Comparison of ENCODE assay signal across 18 cellular contexts in the genomic region with DNA sequence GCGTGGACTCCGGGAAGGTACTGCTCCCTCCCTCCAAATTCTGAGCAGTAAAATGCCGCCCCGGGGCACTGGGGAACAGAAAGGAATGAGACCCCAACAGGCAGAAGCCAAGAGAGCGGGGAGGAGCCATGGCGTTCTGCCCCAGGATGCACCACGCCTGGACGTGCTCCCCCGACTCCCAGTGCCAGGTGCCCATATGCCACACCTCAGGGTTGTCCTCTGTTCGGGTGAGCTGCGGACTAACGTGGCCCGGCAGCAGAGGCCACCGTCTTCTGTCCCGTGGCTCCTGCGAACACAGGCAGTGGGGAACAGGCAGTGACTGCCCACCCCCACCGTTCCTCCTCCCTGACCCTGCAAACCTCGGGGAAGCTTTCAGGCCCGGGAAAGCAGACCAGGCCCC. TPM values are rescaled to one million over a fixed set of nuclear protein-coding genes. Genes with fewer than 3 reads are reported as not detected.
A peak's percentile ranks its signal among the peaks of the same experiment; 100 is the strongest.
DNase-seq lines count a peak whose midpoint lies in the region; FAIRE-seq and TF ChIP-seq lines count a peak whose summit lies in the region.
"Had no signal": no experiment of that assay in that cellular context is flagged by ENCODE, and none has a peak within 500 bp of the region (broad histone marks: within the 10 kb centered on the region; RNA-seq: fewer than 3 reads in every experiment).

No MANE protein-coding gene starts in this region.

- no peak overlapping the region for H3K4me3 ChIP-seq in kidney (ENCODE audit: low read length in 2 of 2)
- H3K4me3 ChIP-seq: HAP-1 had no signal

- H3K9me3 ChIP-seq in kidney (ENCODE audit: control insufficient read depth in 1 of 2, low read length in 2 of 2), result no peaks in the 10 kb centered on the region
- H3K9me3 ChIP-seq: HAP-1, SK-N-SH had no signal

- peaks cover 37% of the 10 kb centered on the region for H3K36me3 Mint-ChIP-seq in activated CD4-positive, alpha-beta T cell treated with anti-CD3 and anti-CD28 coated beads, Interleukin-2, amount 10 ng/mL, durations not matched to agents 7 days and 5 days (ENCODE audit: low read depth)
- H3K36me3 Mint-ChIP-seq in activated CD4-positive, alpha-beta T cell treated with anti-CD3 and anti-CD28 coated beads, Interleukin-2, amount 10 ng/mL, durations not matched to agents 24 days and 14 days (ENCODE audit: low read depth), result peaks cover 56% of the 10 kb centered on the region

- peaks cover 20 to 27% of the 10 kb centered on the region in 2 donors for H3K36me3 ChIP-seq in kidney (ENCODE audit: control insufficient read depth in 1 of 2, insufficient read depth in 2 of 2, low read length in 2 of 2)

- peaks cover 25% of the 10 kb centered on the region for H3K4me1 Mint-ChIP-seq in activated CD4-positive, alpha-beta T cell treated with anti-CD3 and anti-CD28 coated beads, Interleukin-2, amount 10 ng/mL, durations not matched to agents 7 days and 5 days
- H3K4me1 Mint-ChIP-seq in activated CD4-positive, alpha-beta T cell treated with anti-CD3 and anti-CD28 coated beads, Interleukin-2, amount 10 ng/mL, durations not matched to agents 24 days and 14 days, result peaks cover 11% of the 10 kb centered on the region

- H3K4me1 ChIP-seq in kidney (ENCODE audit: control insufficient read depth in 1 of 2, insufficient read depth in 1 of 2, low read depth in 1 of 2, low read length in 2 of 2), result peaks cover 3 to 14% of the 10 kb centered on the region in 2 donors

- TF ChIP-seq CTCF in kidney (IDR thresholded peaks at IDR 0.05; ENCODE audit: borderline replicate concordance, extremely low read depth, insufficient read depth), result no peak

- intact Hi-C loops in activated CD4-positive, alpha-beta T cell treated with anti-CD3 and anti-CD28 coated beads, Interleukin-2, amount 10 ng/mL, durations not matched to agents 24 days and 14 days (cut with micrococcal nuclease), result no loop called here
- intact Hi-C loops in kidney (cut with DNase I), result loop anchor here (10.0 kb wide), 1 partner anchor 146 kb away; no protein-coding TSS in a partner anchor

- H3K4me3 Mint-ChIP-seq in activated CD4-positive, alpha-beta T cell treated with anti-CD3 and anti-CD28 coated beads, Interleukin-2, amount 10 ng/mL, durations not matched to agents 7 days and 5 days, result no peak overlapping the region
- H3K4me3 Mint-ChIP-seq in activated CD4-positive, alpha-beta T cell treated with anti-CD3 and anti-CD28 coated beads, Interleukin-2, amount 10 ng/mL, durations not matched to agents 24 days and 14 days, result no peak overlapping the region
- H3K4me3 Mint-ChIP-seq: T-helper 2 cell treated with Interferon-gamma antibody and Interleukin-4, amounts not matched to agents 5 μg/mL and 100 μg/mL, for 36 hours had no signal

- no peak overlapping the region for H3K27ac ChIP-seq in kidney (ENCODE audit: low read depth in 2 of 2, low read length in 2 of 2)

- no peak overlapping the region for H3K9ac ChIP-seq in kidney (ENCODE audit: low read length in 2 of 2)
- H3K9ac ChIP-seq: SK-N-SH had no signal

- no peaks in the 10 kb centered on the region for H3K27me3 Mint-ChIP-seq in activated CD4-positive, alpha-beta T cell treated with anti-CD3 and anti-CD28 coated beads, Interleukin-2, amount 10 ng/mL, durations not matched to agents 7 days and 5 days
- H3K27me3 Mint-ChIP-seq in activated CD4-positive, alpha-beta T cell treated with anti-CD3 and anti-CD28 coated beads, Interleukin-2, amount 10 ng/mL, durations not matched to agents 24 days and 14 days, result no peaks in the 10 kb centered on the region

- no peak overlapping the region for H3K27ac Mint-ChIP-seq in activated CD4-positive, alpha-beta T cell treated with anti-CD3 and anti-CD28 coated beads, Interleukin-2, amount 10 ng/mL, durations not matched to agents 7 days and 5 days
- H3K27ac Mint-ChIP-seq in activated CD4-positive, alpha-beta T cell treated with anti-CD3 and anti-CD28 coated beads, Interleukin-2, amount 10 ng/mL, durations not matched to agents 24 days and 14 days, result no peak overlapping the region
- H3K27ac Mint-ChIP-seq: T-helper 2 cell treated with Interferon-gamma antibody and Interleukin-4, amounts not matched to agents 5 μg/mL and 100 μg/mL, for 36 hours had no signal

- POLR2A ChIA-PET in activated CD4-positive, alpha-beta T cell treated with anti-CD3 and anti-CD28 coated beads, Interleukin-2, amount 10 ng/mL, durations not matched to agents 7 days and 5 days (lab: Charles Lee), result no interaction called here

- CTCF ChIA-PET in activated CD4-positive, alpha-beta T cell treated with anti-CD3 and anti-CD28 coated beads, Interleukin-2, amount 10 ng/mL, durations not matched to agents 7 days and 5 days (lab: Charles Lee), result interaction anchor here (1.1 to 2.0 kb wide), 3 partner anchors 11 to 145 kb away, joined by 3 to 9 read pairs (median 6); no protein-coding TSS in a partner anchor

- DNase-seq in activated CD4-positive, alpha-beta T cell treated with anti-CD3 and anti-CD28 coated beads, Interleukin-2, amount 10 ng/mL, durations not matched to agents 7 days and 5 days, result peak; percentile 3
- DNase-seq in activated CD4-positive, alpha-beta T cell treated with anti-CD3 and anti-CD28 coated beads, Interleukin-2, amount 10 ng/mL, durations not matched to agents 24 days and 14 days, result no peak
- DNase-seq in kidney (peak; percentile 46), urothelium cell line (ENCODE audit: low spot score) (no peak)
- DNase-seq: 8988T; activated gamma-delta T cell treated with Interleukin-2 at 50 U/mL for 16 hours; central memory CD4-positive, alpha-beta T cell; DMS79; NCI-H1105; NCI-H2107; NCI-H510A; NK-92 treated with Interleukin-12 subunit alpha and Interleukin-12 subunit beta, amount 100 ng/mL, for 24 hours; nucleus accumbens; SK-N-SH had no signal

- no peaks in the 10 kb centered on the region for H3K9me3 Mint-ChIP-seq in activated CD4-positive, alpha-beta T cell treated with anti-CD3 and anti-CD28 coated beads, Interleukin-2, amount 10 ng/mL, durations not matched to agents 7 days and 5 days
- no peaks in the 10 kb centered on the region for H3K9me3 Mint-ChIP-seq in activated CD4-positive, alpha-beta T cell treated with anti-CD3 and anti-CD28 coated beads, Interleukin-2, amount 10 ng/mL, durations not matched to agents 24 days and 14 days
- H3K9me3 Mint-ChIP-seq: T-helper 2 cell treated with Interferon-gamma antibody and Interleukin-4, amounts not matched to agents 5 μg/mL and 100 μg/mL, for 36 hours had no signal

- FAIRE-seq in kidney (lab: Jason Lieb, UNC) (no peak), urothelium cell line (lab: Jason Lieb, UNC) (no peak)
- FAIRE-seq: frontal cortex, keratinocyte had no signal

RNA-seq across cellular contexts. Expression of a gene that starts 4.8 kb away (rescaled TPM):
- total RNA-seq in activated CD4-positive, alpha-beta T cell treated with anti-CD3 and anti-CD28 coated beads, Interleukin-2, amount 10 ng/mL, durations not matched to agents 7 days and 5 days, result 10 to 100 TPM; 14.2 to 17.3 TPM
- 27.4 and 28.8 TPM in 2 replicates for total RNA-seq in activated CD4-positive, alpha-beta T cell treated with anti-CD3 and anti-CD28 coated beads, Interleukin-2, amount 10 ng/mL, durations not matched to agents 24 days and 14 days
- total RNA-seq in kidney, result 17.3 TPM
- 16.8 TPM for polyA plus RNA-seq in kidney (ENCODE audit: insufficient read depth, low read depth, low replicate concordance)

RNA-seq across cellular contexts. Expression of a gene that starts 16.7 kb away (rescaled TPM):
- total RNA-seq in activated CD4-positive, alpha-beta T cell treated with anti-CD3 and anti-CD28 coated beads, Interleukin-2, amount 10 ng/mL, durations not matched to agents 7 days and 5 days, result 10 to 100 TPM; 25.6 to 27.2 TPM
- total RNA-seq in activated CD4-positive, alpha-beta T cell treated with anti-CD3 and anti-CD28 coated beads, Interleukin-2, amount 10 ng/mL, durations not matched to agents 24 days and 14 days, result 39.5 and 45.0 TPM in 2 replicates
- total RNA-seq in kidney, result 32.7 TPM
- 24.6 TPM for polyA plus RNA-seq in kidney (ENCODE audit: insufficient read depth, low read depth, low replicate concordance)

RNA-seq across cellular contexts. Expression of a gene that starts 16.8 kb away (rescaled TPM):
- 1,000 to 10,000 TPM; 1,880 to 1,928 TPM for total RNA-seq in activated CD4-positive, alpha-beta T cell treated with anti-CD3 and anti-CD28 coated beads, Interleukin-2, amount 10 ng/mL, durations not matched to agents 7 days and 5 days
- total RNA-seq in activated CD4-positive, alpha-beta T cell treated with anti-CD3 and anti-CD28 coated beads, Interleukin-2, amount 10 ng/mL, durations not matched to agents 24 days and 14 days, result 2,650 and 2,658 TPM in 2 replicates
- total RNA-seq in kidney, result 1,502 TPM
- 2,097 TPM for polyA plus RNA-seq in kidney (ENCODE audit: insufficient read depth, low read depth, low replicate concordance)

RNA-seq across cellular contexts. Expression of a gene that starts 25.1 kb away (rescaled TPM):
- 10 to 100 TPM; 39.4 to 48.9 TPM for total RNA-seq in activated CD4-positive, alpha-beta T cell treated with anti-CD3 and anti-CD28 coated beads, Interleukin-2, amount 10 ng/mL, durations not matched to agents 7 days and 5 days
- 29.8 and 33.2 TPM in 2 replicates for total RNA-seq in activated CD4-positive, alpha-beta T cell treated with anti-CD3 and anti-CD28 coated beads, Interleukin-2, amount 10 ng/mL, durations not matched to agents 24 days and 14 days
- 45.0 TPM for total RNA-seq in kidney
- 165 TPM for polyA plus RNA-seq in kidney (ENCODE audit: insufficient read depth, low read depth, low replicate concordance)

RNA-seq across cellular contexts. Expression of a gene that starts 25.1 kb away (rescaled TPM):
- 10 to 100 TPM; 14.8 to 16.0 TPM for total RNA-seq in activated CD4-positive, alpha-beta T cell treated with anti-CD3 and anti-CD28 coated beads, Interleukin-2, amount 10 ng/mL, durations not matched to agents 7 days and 5 days
- 28.5 and 29.3 TPM in 2 replicates for total RNA-seq in activated CD4-positive, alpha-beta T cell treated with anti-CD3 and anti-CD28 coated beads, Interleukin-2, amount 10 ng/mL, durations not matched to agents 24 days and 14 days
- 23.5 TPM for total RNA-seq in kidney
- 61.2 TPM for polyA plus RNA-seq in kidney (ENCODE audit: insufficient read depth, low read depth, low replicate concordance)

Comparison
In these comparisons a context has a peak if more than half of its experiments do, and no peak if none do; other contexts are left out.
1. DNase-seq: peak in activated CD4-positive, alpha-beta T cell treated with anti-CD3 and anti-CD28 coated beads, Interleukin-2, amount 10 ng/mL, durations not matched to agents 7 days and 5 days (single experiment) and kidney (single experiment); none in activated CD4-positive, alpha-beta T cell treated with anti-CD3 and anti-CD28 coated beads, Interleukin-2, amount 10 ng/mL, durations not matched to agents 24 days and 14 days (single experiment) and urothelium cell line (single experiment).